Comparison of ENCODE assay signal across 10 cellular contexts in the genomic region with DNA sequence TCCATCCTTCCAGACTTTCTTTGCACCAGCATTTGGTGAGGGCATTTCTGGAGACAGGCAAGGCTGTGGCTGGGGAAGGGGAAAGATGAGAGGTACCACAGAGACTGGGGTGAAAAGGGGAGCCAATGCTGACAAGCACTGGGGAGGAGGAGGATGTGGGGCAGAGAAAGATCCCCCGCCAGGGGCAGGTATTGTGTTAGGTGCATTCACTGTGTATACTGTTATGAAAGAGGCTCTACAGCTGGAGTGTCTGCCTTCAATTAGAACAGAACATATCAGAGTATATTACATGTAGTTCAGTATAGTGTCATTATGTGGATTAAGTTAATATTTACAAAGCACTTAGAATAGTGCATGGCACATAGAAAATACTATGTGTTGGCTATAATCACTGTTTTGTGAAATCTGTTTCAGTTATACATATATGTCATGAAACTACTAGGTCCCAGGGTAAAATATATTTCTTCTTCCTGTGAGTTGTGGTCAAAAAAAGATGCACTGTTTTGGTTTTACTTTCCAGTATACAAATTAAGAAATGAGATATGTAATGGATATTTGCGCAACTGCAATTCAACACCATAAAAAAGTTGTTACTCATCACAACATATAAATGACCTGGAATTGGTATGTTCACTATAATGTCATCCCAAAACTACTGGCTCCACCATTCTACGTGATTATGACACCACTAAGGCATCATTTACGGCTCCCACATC. TPM values are rescaled to one million over a fixed set of nuclear protein-coding genes. Genes with fewer than 3 reads are reported as not detected.
DNase-seq lines count a peak whose midpoint lies in the region; ATAC-seq and TF ChIP-seq lines count a peak whose summit lies in the region.
"Had no signal": no experiment of that assay in that cellular context is flagged by ENCODE, and none has a peak within 500 bp of the region (broad histone marks: within the 10 kb centered on the region; RNA-seq: fewer than 3 reads in every experiment).

No MANE protein-coding gene starts in this region.

- H3K27ac Mint-ChIP-seq in endodermal cell: no peak overlapping the region

- H3K9me3 ChIP-seq in endodermal cell (ENCODE audit: control insufficient read depth, low read length): no peaks in the 10 kb centered on the region

- H3K27ac ChIP-seq in endodermal cell (ENCODE audit: low read depth, low read length): no peak overlapping the region

- no peaks in the 10 kb centered on the region for H3K36me3 ChIP-seq in endodermal cell (ENCODE audit: control insufficient read depth, insufficient read depth, low read length)

- DNase-seq in DMS53 (lab: John Stamatoyannopoulos, UW) (peak; percentile 23), NCI-H345 (lab: John Stamatoyannopoulos, UW) (peak; percentile 20), endodermal cell (no peak), globus pallidus (ENCODE audit: low spot score) (no peak), inferior parietal cortex (ENCODE audit: extremely low spot score) (no peak), NCI-H524 treated with DMSO at 0.1 percent for 48 hours (lab: John Stamatoyannopoulos, UW) (no peak)
- DNase-seq: NCI-H1417 treated with DMSO at 0.1 percent for 48 hours had no signal

- H3K9me3 Mint-ChIP-seq in endodermal cell: no peaks in the 10 kb centered on the region

- ATAC-seq in GM19324 (IDR thresholded peaks at IDR 0.05; ENCODE audit: low FRiP score, unreplicated experiment) (peak; percentile 60), HG02938 (IDR thresholded peaks at IDR 0.05; ENCODE audit: unreplicated experiment) (peak; percentile 80)

- WGBS in endodermal cell (ENCODE audit: insufficient coverage in 1 of 2, insufficient read length in 1 of 2), 2 experiments: 98 to 100% methylated on average over 1 to 3 of the region's 4 CpGs

- no peaks in the 10 kb centered on the region for H3K36me3 Mint-ChIP-seq in endodermal cell (ENCODE audit: low read depth)

- no peak overlapping the region for H3K4me3 Mint-ChIP-seq in endodermal cell

- H3K27me3 Mint-ChIP-seq in endodermal cell (ENCODE audit: insufficient read depth): no peaks in the 10 kb centered on the region

- TF ChIP-seq CTCF in endodermal cell (conservative IDR thresholded peaks at IDR 0.05): no peak

- peaks cover 10% of the 10 kb centered on the region for H3K4me1 Mint-ChIP-seq in endodermal cell

- no peaks in the 10 kb centered on the region for H3K4me1 ChIP-seq in endodermal cell (ENCODE audit: control insufficient read depth, insufficient read depth, low read length)

- no peak overlapping the region for H3K9ac ChIP-seq in endodermal cell (ENCODE audit: extremely low read depth, low read length, poor library complexity, severe bottlenecking)

- no peaks in the 10 kb centered on the region for H3K27me3 ChIP-seq in endodermal cell (ENCODE audit: control insufficient read depth, insufficient read depth, low read length, poor library complexity, severe bottlenecking)

- no peak overlapping the region for H3K4me3 ChIP-seq in endodermal cell (ENCODE audit: low read length)

RNA-seq across cellular contexts. Expression of a gene that starts 8.4 kb away (rescaled TPM):
- 10 to 100 TPM; 18.3 to 21.3 TPM for total RNA-seq in endodermal cell
- polyA plus RNA-seq in endodermal cell (2013, experiment 1 of 2): 17.1 TPM
- polyA plus RNA-seq in endodermal cell (2013, experiment 2 of 2): 16.2 TPM

RNA-seq across cellular contexts. Expression of a gene that starts 29.7 kb away (rescaled TPM):
- total RNA-seq in endodermal cell: under 1 TPM; 0.31 to 0.68 TPM
- polyA plus RNA-seq in endodermal cell (2013, experiment 1 of 2): 1.4 TPM
- 1.7 TPM for polyA plus RNA-seq in endodermal cell (2013, experiment 2 of 2)

RNA-seq across cellular contexts. Expression of a gene that starts 39.7 kb away (rescaled TPM):
- 1 to 10 TPM; 1.1 to 3.4 TPM for total RNA-seq in endodermal cell
- polyA plus RNA-seq in endodermal cell (2013, experiment 1 of 2): not detected
- polyA plus RNA-seq in endodermal cell (2013, experiment 2 of 2): not detected
- total RNA-seq: fibroblast of lung had no signal
- polyA plus RNA-seq: fibroblast of lung had no signal

RNA-seq across cellular contexts. Expression of a gene that starts 52.0 kb away (rescaled TPM):
- 1 to 10 TPM; 4.7 to 8.9 TPM for total RNA-seq in endodermal cell
- polyA plus RNA-seq in endodermal cell (2013, experiment 1 of 2): 18.7 TPM
- 21.5 TPM for polyA plus RNA-seq in endodermal cell (2013, experiment 2 of 2)

Comparison
In these comparisons a context has a peak if more than half of its experiments do, and no peak if none do; other contexts are left out.
1. DNase-seq: peak in DMS53 (single experiment) and NCI-H345 (single experiment); none in endodermal cell (single experiment), globus pallidus (single experiment), inferior parietal cortex (single experiment) and NCI-H524 treated with DMSO at 0.1 percent for 48 hours (single experiment).